39 cellular contexts compared by ENCODE assay signal in genomic region chr2:59012234-59012633, GRCh38.
"Had no signal": no experiment of that assay in that cellular context is flagged by ENCODE, and none has a peak within 500 bp of the region (broad histone marks: within the 10 kb centered on the region; RNA-seq: fewer than 3 reads in every experiment).

No MANE protein-coding gene starts in this region.

- H3K27ac ChIP-seq: ascending aorta, cardiac muscle cell, WERI-Rb-1 had no signal

- H3K27me3 ChIP-seq: ascending aorta, cardiac muscle cell had no signal

- H3K4me3 ChIP-seq: ascending aorta, cardiac muscle cell had no signal

- H3K36me3 ChIP-seq: ascending aorta, cardiac muscle cell, WERI-Rb-1 had no signal

- DNase-seq: activated CD4-positive, alpha-beta memory T cell treated with anti-CD3 and anti-CD28 coated beads, Interleukin-2, amount 10 ng/mL, durations not matched to agents 7 days and 5 days; activated CD4-positive, alpha-beta T cell treated with anti-CD3 and anti-CD28 coated beads for 1 hour; activated CD4-positive, alpha-beta T cell treated with anti-CD3 and anti-CD28 coated beads for 36 hours; activated CD4-positive, alpha-beta T cell treated with anti-CD3 and anti-CD28 coated beads for 48 hours; activated CD4-positive, alpha-beta T cell treated with anti-CD3 and anti-CD28 coated beads, Interleukin-2, amount 10 ng/mL, durations not matched to agents 7 days and 5 days; activated CD4-positive, alpha-beta T cell treated with anti-CD3 and anti-CD28 coated beads, Interleukin-2, amount 50 U/mL, for 48 hours; activated CD4-positive, CD25-positive, alpha-beta regulatory T cell; activated CD8-positive, alpha-beta memory T cell treated with anti-CD3 and anti-CD28 coated beads for 24 hours; activated CD8-positive, alpha-beta memory T cell treated with anti-CD3 and anti-CD28 coated beads, Interleukin-2, amount 10 ng/mL, durations not matched to agents 7 days and 5 days; activated CD8-positive, alpha-beta memory T cell treated with anti-CD3 and anti-CD28 coated beads, Interleukin-2, amount 50 U/mL, for 48 hours; activated CD8-positive, alpha-beta T cell treated with anti-CD3 and anti-CD28 coated beads, Interleukin-2, amount 10 ng/mL, durations not matched to agents 7 days and 5 days; activated effector memory CD4-positive, alpha-beta T cell treated with Interleukin-2 at 50 U/mL for 16 hours; activated gamma-delta T cell; activated naive CD4-positive, alpha-beta T cell treated with anti-CD3 and anti-CD28 coated beads, Interleukin-2, amount 10 ng/mL, durations not matched to agents 7 days and 5 days; activated naive CD4-positive, alpha-beta T cell treated with Interleukin-2 at 50 U/mL for 16 hours; activated naive CD8-positive, alpha-beta T cell treated with anti-CD3 and anti-CD28 coated beads, Interleukin-2, amount 10 ng/mL, durations not matched to agents 7 days and 5 days; activated naive CD8-positive, alpha-beta T cell treated with anti-CD3 and anti-CD28 coated beads, Interleukin-2, amount 50 U/mL, for 24 hours; activated T-cell treated with anti-CD3 and anti-CD28 coated beads, Interleukin-2, amount 50 U/mL, for 24 hours; activated T-cell treated with anti-CD3 and anti-CD28 coated beads, Interleukin-2, amount 50 U/mL, for 48 hours; amygdala; anterior cingulate cortex; caudate nucleus; cerebellar nuclear complex; T-helper 1 cell; T-helper 2 cell; T-helper 9 cell; WERI-Rb-1 had no signal

- H3K27ac Mint-ChIP-seq: activated CD4-positive, alpha-beta memory T cell treated with anti-CD3 and anti-CD28 coated beads, Interleukin-2, amount 10 ng/mL, durations not matched to agents 7 days and 5 days; activated CD4-positive, alpha-beta T cell treated with anti-CD3 and anti-CD28 coated beads for 36 hours; activated CD4-positive, alpha-beta T cell treated with anti-CD3 and anti-CD28 coated beads, Interleukin-2, amount 10 ng/mL, durations not matched to agents 7 days and 5 days; activated CD8-positive, alpha-beta memory T cell treated with anti-CD3 and anti-CD28 coated beads, Interleukin-2, amount 10 ng/mL, durations not matched to agents 7 days and 5 days; activated CD8-positive, alpha-beta T cell treated with anti-CD3 and anti-CD28 coated beads, Interleukin-2, amount 10 ng/mL, durations not matched to agents 7 days and 5 days; activated naive CD4-positive, alpha-beta T cell treated with anti-CD3 and anti-CD28 coated beads, Interleukin-2, amount 10 ng/mL, durations not matched to agents 7 days and 5 days; activated naive CD4-positive, alpha-beta T cell treated with anti-CD3 and anti-CD28 coated beads, Interleukin-2, amount 50 U/mL, for 24 hours; activated naive CD8-positive, alpha-beta T cell; activated naive CD8-positive, alpha-beta T cell treated with anti-CD3 and anti-CD28 coated beads, Interleukin-2, amount 10 ng/mL, durations not matched to agents 7 days and 5 days; activated naive CD8-positive, alpha-beta T cell treated with anti-CD3 and anti-CD28 coated beads, Interleukin-2, amount 50 U/mL, for 24 hours; activated T-cell treated with anti-CD3 and anti-CD28 coated beads, Interleukin-2, amount 50 U/mL, for 24 hours; activated T-helper 2 cell treated with anti-CD3 and anti-CD28 coated beads, Interferon-gamma antibody, Interleukin-2, Interleukin-4, amounts not matched to agents 10 μg/mL and 5 μg/mL and 100 μg/mL, durations not matched to agents 14 hours and 24 hours and 36 hours; T-helper 1 cell treated with Interleukin-12 subunit alpha and Interleukin-12 subunit beta and Interleukin-4 antibody, amounts not matched to agents 30 μg/mL and 1 μg/mL, for 36 hours; T-helper 2 cell treated with Interferon-gamma antibody and Interleukin-4, amounts not matched to agents 5 μg/mL and 100 μg/mL, for 36 hours; WTC11 had no signal

- H3K4me1 ChIP-seq: ascending aorta had no signal

- H3K4me3 Mint-ChIP-seq: activated CD4-positive, alpha-beta memory T cell treated with anti-CD3 and anti-CD28 coated beads, Interleukin-2, amount 10 ng/mL, durations not matched to agents 7 days and 5 days; activated CD4-positive, alpha-beta T cell treated with anti-CD3 and anti-CD28 coated beads for 36 hours; activated CD4-positive, alpha-beta T cell treated with anti-CD3 and anti-CD28 coated beads, Interleukin-2, amount 10 ng/mL, durations not matched to agents 7 days and 5 days; activated CD8-positive, alpha-beta memory T cell treated with anti-CD3 and anti-CD28 coated beads, Interleukin-2, amount 10 ng/mL, durations not matched to agents 7 days and 5 days; activated CD8-positive, alpha-beta T cell treated with anti-CD3 and anti-CD28 coated beads, Interleukin-2, amount 10 ng/mL, durations not matched to agents 7 days and 5 days; activated naive CD4-positive, alpha-beta T cell treated with anti-CD3 and anti-CD28 coated beads, Interleukin-2, amount 10 ng/mL, durations not matched to agents 7 days and 5 days; activated naive CD4-positive, alpha-beta T cell treated with anti-CD3 and anti-CD28 coated beads, Interleukin-2, amount 50 U/mL, for 24 hours; activated naive CD8-positive, alpha-beta T cell; activated naive CD8-positive, alpha-beta T cell treated with anti-CD3 and anti-CD28 coated beads, Interleukin-2, amount 10 ng/mL, durations not matched to agents 7 days and 5 days; activated naive CD8-positive, alpha-beta T cell treated with anti-CD3 and anti-CD28 coated beads, Interleukin-2, amount 50 U/mL, for 24 hours; activated T-cell treated with anti-CD3 and anti-CD28 coated beads, Interleukin-2, amount 50 U/mL, for 24 hours; brain; central memory CD8-positive, alpha-beta T cell; T-helper 1 cell treated with Interleukin-12 subunit alpha and Interleukin-12 subunit beta and Interleukin-4 antibody, amounts not matched to agents 30 μg/mL and 1 μg/mL, for 36 hours; T-helper 2 cell treated with Interferon-gamma antibody and Interleukin-4, amounts not matched to agents 5 μg/mL and 100 μg/mL, for 36 hours; WTC11 had no signal

- H3K36me3 Mint-ChIP-seq: activated CD8-positive, alpha-beta memory T cell treated with anti-CD3 and anti-CD28 coated beads, Interleukin-2, amount 10 ng/mL, durations not matched to agents 7 days and 5 days; activated naive CD4-positive, alpha-beta T cell treated with anti-CD3 and anti-CD28 coated beads, Interleukin-2, amount 10 ng/mL, durations not matched to agents 7 days and 5 days; activated naive CD4-positive, alpha-beta T cell treated with anti-CD3 and anti-CD28 coated beads, Interleukin-2, amount 50 U/mL, for 24 hours; activated naive CD8-positive, alpha-beta T cell; activated naive CD8-positive, alpha-beta T cell treated with anti-CD3 and anti-CD28 coated beads, Interleukin-2, amount 10 ng/mL, durations not matched to agents 7 days and 5 days had no signal

- FAIRE-seq: bronchial epithelial cell had no signal

- ATAC-seq: activated CD4-positive, alpha-beta T cell treated with anti-CD3 and anti-CD28 coated beads for 36 hours; activated CD4-positive, CD25-positive, alpha-beta regulatory T cell treated with anti-CD3 and anti-CD28 coated beads, Interleukin-2, amount 50 U/mL, for 24 hours; activated CD8-positive, alpha-beta memory T cell treated with anti-CD3 and anti-CD28 coated beads, Interleukin-2, amount 10 ng/mL, durations not matched to agents 7 days and 5 days; activated CD8-positive, alpha-beta T cell treated with anti-CD3 and anti-CD28 coated beads, Interleukin-2, amount 10 ng/mL, durations not matched to agents 7 days and 5 days; activated naive CD8-positive, alpha-beta T cell treated with anti-CD3 and anti-CD28 coated beads, Interleukin-2, amount 50 U/mL, for 24 hours; WTC11 had no signal

- H3K9me3 ChIP-seq: ascending aorta had no signal

- H3K4me1 Mint-ChIP-seq: activated CD4-positive, alpha-beta memory T cell treated with anti-CD3 and anti-CD28 coated beads, Interleukin-2, amount 10 ng/mL, durations not matched to agents 7 days and 5 days; activated CD4-positive, alpha-beta T cell treated with anti-CD3 and anti-CD28 coated beads for 36 hours; activated CD4-positive, alpha-beta T cell treated with anti-CD3 and anti-CD28 coated beads, Interleukin-2, amount 10 ng/mL, durations not matched to agents 7 days and 5 days; activated CD8-positive, alpha-beta memory T cell treated with anti-CD3 and anti-CD28 coated beads, Interleukin-2, amount 10 ng/mL, durations not matched to agents 7 days and 5 days; activated naive CD4-positive, alpha-beta T cell treated with anti-CD3 and anti-CD28 coated beads, Interleukin-2, amount 10 ng/mL, durations not matched to agents 7 days and 5 days; activated naive CD4-positive, alpha-beta T cell treated with anti-CD3 and anti-CD28 coated beads, Interleukin-2, amount 50 U/mL, for 24 hours; activated naive CD8-positive, alpha-beta T cell treated with anti-CD3 and anti-CD28 coated beads, Interleukin-2, amount 10 ng/mL, durations not matched to agents 7 days and 5 days; activated naive CD8-positive, alpha-beta T cell treated with anti-CD3 and anti-CD28 coated beads, Interleukin-2, amount 50 U/mL, for 24 hours; brain; central memory CD8-positive, alpha-beta T cell; WTC11 had no signal

- H3K9me3 Mint-ChIP-seq: activated CD4-positive, alpha-beta memory T cell treated with anti-CD3 and anti-CD28 coated beads, Interleukin-2, amount 10 ng/mL, durations not matched to agents 7 days and 5 days; activated CD4-positive, alpha-beta T cell treated with anti-CD3 and anti-CD28 coated beads, Interleukin-2, amount 10 ng/mL, durations not matched to agents 7 days and 5 days; activated naive CD4-positive, alpha-beta T cell treated with anti-CD3 and anti-CD28 coated beads, Interleukin-2, amount 10 ng/mL, durations not matched to agents 7 days and 5 days; activated naive CD4-positive, alpha-beta T cell treated with anti-CD3 and anti-CD28 coated beads, Interleukin-2, amount 50 U/mL, for 24 hours; activated naive CD8-positive, alpha-beta T cell treated with anti-CD3 and anti-CD28 coated beads, Interleukin-2, amount 10 ng/mL, durations not matched to agents 7 days and 5 days; activated naive CD8-positive, alpha-beta T cell treated with anti-CD3 and anti-CD28 coated beads, Interleukin-2, amount 50 U/mL, for 24 hours; activated T-cell treated with anti-CD3 and anti-CD28 coated beads, Interleukin-2, amount 50 U/mL, for 24 hours; activated T-helper 2 cell treated with anti-CD3 and anti-CD28 coated beads, Interferon-gamma antibody, Interleukin-2, Interleukin-4, amounts not matched to agents 10 μg/mL and 5 μg/mL and 100 μg/mL, durations not matched to agents 14 hours and 24 hours and 36 hours; T-helper 1 cell treated with Interleukin-12 subunit alpha and Interleukin-12 subunit beta and Interleukin-4 antibody, amounts not matched to agents 30 μg/mL and 1 μg/mL, for 36 hours; T-helper 2 cell treated with Interferon-gamma antibody and Interleukin-4, amounts not matched to agents 5 μg/mL and 100 μg/mL, for 36 hours had no signal

- H3K27me3 Mint-ChIP-seq: activated CD4-positive, alpha-beta memory T cell treated with anti-CD3 and anti-CD28 coated beads, Interleukin-2, amount 10 ng/mL, durations not matched to agents 7 days and 5 days; activated CD4-positive, alpha-beta T cell treated with anti-CD3 and anti-CD28 coated beads for 36 hours; activated CD4-positive, alpha-beta T cell treated with anti-CD3 and anti-CD28 coated beads, Interleukin-2, amount 10 ng/mL, durations not matched to agents 7 days and 5 days; activated CD8-positive, alpha-beta memory T cell treated with anti-CD3 and anti-CD28 coated beads, Interleukin-2, amount 10 ng/mL, durations not matched to agents 7 days and 5 days; activated naive CD4-positive, alpha-beta T cell treated with anti-CD3 and anti-CD28 coated beads, Interleukin-2, amount 10 ng/mL, durations not matched to agents 7 days and 5 days; activated naive CD8-positive, alpha-beta T cell treated with anti-CD3 and anti-CD28 coated beads, Interleukin-2, amount 10 ng/mL, durations not matched to agents 7 days and 5 days; activated naive CD8-positive, alpha-beta T cell treated with anti-CD3 and anti-CD28 coated beads, Interleukin-2, amount 50 U/mL, for 24 hours; activated T-cell treated with anti-CD3 and anti-CD28 coated beads, Interleukin-2, amount 50 U/mL, for 24 hours; central memory CD8-positive, alpha-beta T cell had no signal
